Comparison of ENCODE assay signal across 20 cellular contexts in the genomic region with DNA sequence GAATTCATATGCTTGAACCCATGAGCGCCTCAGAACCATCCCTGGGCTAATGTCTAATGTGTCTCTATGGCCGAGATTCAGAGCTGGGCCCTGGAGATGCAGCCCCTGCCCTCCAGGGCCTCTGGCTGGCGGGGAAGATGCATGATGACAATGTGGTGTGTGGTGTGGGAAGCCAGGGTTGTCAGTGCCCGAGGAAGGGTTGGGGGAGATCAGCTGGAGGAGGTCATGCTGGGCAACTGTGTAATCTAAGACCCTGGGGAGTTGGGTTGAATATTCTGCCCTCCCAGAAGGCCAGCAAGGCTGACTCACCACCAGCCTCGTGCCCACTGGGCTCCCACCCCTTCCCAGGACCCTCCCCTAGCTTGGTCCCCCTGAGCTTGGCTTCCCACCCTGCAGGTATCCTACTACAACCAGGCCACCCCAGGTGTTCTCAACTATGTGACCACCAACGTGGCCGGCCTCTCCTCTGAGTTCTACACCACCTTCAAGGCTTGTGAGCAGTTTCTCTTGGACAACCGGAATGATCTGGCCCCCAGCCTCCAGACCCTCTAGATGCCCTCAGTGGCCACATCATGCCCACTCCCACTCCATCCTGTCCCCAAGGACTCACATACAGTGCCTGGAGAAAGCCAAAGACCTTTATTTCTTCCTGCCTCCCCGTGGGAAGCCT. TPM values are rescaled to one million over a fixed set of nuclear protein-coding genes. Genes with fewer than 3 reads are reported as not detected.
"Had no signal": no experiment of that assay in that cellular context is flagged by ENCODE, and none has a peak within 500 bp of the region (broad histone marks: within the 10 kb centered on the region; RNA-seq: fewer than 3 reads in every experiment).

No MANE protein-coding gene starts in this region.

- ATAC-seq: activated CD4-positive, alpha-beta T cell treated with anti-CD3 and anti-CD28 coated beads for 36 hours; body of pancreas; naive thymus-derived CD4-positive, alpha-beta T cell; stimulated activated naive CD8-positive, alpha-beta T cell treated with anti-CD3 and anti-CD28 coated beads, Interleukin-15, Interleukin-2, amounts not matched to agents 100 U/mL and 50 U/mL, for 24 hours had no signal

- H3K27me3 ChIP-seq: body of pancreas, colonic mucosa, vagina had no signal

- H3K27ac Mint-ChIP-seq: activated CD4-positive, alpha-beta T cell treated with anti-CD3 and anti-CD28 coated beads for 36 hours; activated naive CD8-positive, alpha-beta T cell treated with anti-CD3 and anti-CD28 coated beads for 36 hours; activated T-helper 1 cell treated with anti-CD3 and anti-CD28 coated beads, Interleukin-12 subunit alpha, Interleukin-12 subunit beta, Interleukin-2, Interleukin-4 antibody, amounts not matched to agents 30 ng/mL and 10 ng/mL and 1 ng/mL, durations not matched to agents 14 hours and 24 hours and 36 hours had no signal

- H3K4me3 Mint-ChIP-seq: activated CD4-positive, alpha-beta T cell treated with anti-CD3 and anti-CD28 coated beads for 36 hours; activated naive CD8-positive, alpha-beta T cell treated with anti-CD3 and anti-CD28 coated beads for 36 hours; activated T-helper 1 cell treated with anti-CD3 and anti-CD28 coated beads, Interleukin-12 subunit alpha, Interleukin-12 subunit beta, Interleukin-2, Interleukin-4 antibody, amounts not matched to agents 30 ng/mL and 10 ng/mL and 1 ng/mL, durations not matched to agents 14 hours and 24 hours and 36 hours; central memory CD8-positive, alpha-beta T cell; naive thymus-derived CD4-positive, alpha-beta T cell had no signal

- H3K4me1 ChIP-seq: body of pancreas, left ventricle myocardium inferior, vagina had no signal

- H3K4me3 ChIP-seq: body of pancreas, colonic mucosa, left ventricle myocardium inferior, vagina had no signal

- H3K27me3 Mint-ChIP-seq: activated CD4-positive, alpha-beta T cell treated with anti-CD3 and anti-CD28 coated beads for 36 hours; activated naive CD8-positive, alpha-beta T cell treated with anti-CD3 and anti-CD28 coated beads for 36 hours; naive thymus-derived CD4-positive, alpha-beta T cell had no signal

- H3K9me3 ChIP-seq: body of pancreas, colonic mucosa, left ventricle myocardium inferior, vagina had no signal

- H3K36me3 ChIP-seq: colonic mucosa, vagina had no signal

- DNase-seq: activated CD4-positive, alpha-beta T cell treated with anti-CD3 and anti-CD28 coated beads for 36 hours; activated CD4-positive, alpha-beta T cell treated with anti-CD3 and anti-CD28 coated beads, Interleukin-2, amount 50 U/mL, for 48 hours; activated gamma-delta T cell treated with Interleukin-2 at 50 U/mL for 16 hours; activated naive CD8-positive, alpha-beta T cell treated with anti-CD3 and anti-CD28 coated beads for 36 hours; amniotic stem cell; body of pancreas; colonic mucosa; left ventricle myocardium inferior; naive thymus-derived CD4-positive, alpha-beta T cell; stimulated activated CD4-positive, alpha-beta T cell treated with anti-CD3 and anti-CD28 coated beads, Interleukin-2, amount 100 ng/mL, for 24 hours; stimulated activated naive CD8-positive, alpha-beta T cell treated with anti-CD3 and anti-CD28 coated beads, Interleukin-15, Interleukin-2, amounts not matched to agents 100 U/mL and 50 U/mL, for 24 hours; trophoblast cell had no signal

- H3K27ac ChIP-seq: body of pancreas, colonic mucosa, left ventricle myocardium inferior, vagina had no signal

- H3K36me3 Mint-ChIP-seq: activated naive CD8-positive, alpha-beta T cell treated with anti-CD3 and anti-CD28 coated beads for 36 hours; naive thymus-derived CD4-positive, alpha-beta T cell had no signal

- H3K9me3 Mint-ChIP-seq: activated naive CD8-positive, alpha-beta T cell treated with anti-CD3 and anti-CD28 coated beads for 36 hours; activated T-helper 1 cell treated with anti-CD3 and anti-CD28 coated beads, Interleukin-12 subunit alpha, Interleukin-12 subunit beta, Interleukin-2, Interleukin-4 antibody, amounts not matched to agents 30 ng/mL and 10 ng/mL and 1 ng/mL, durations not matched to agents 14 hours and 24 hours and 36 hours; central memory CD8-positive, alpha-beta T cell; naive thymus-derived CD4-positive, alpha-beta T cell had no signal

RNA-seq across cellular contexts. Expression of gene FAM151A, which starts 14.6 kb away (rescaled TPM):
- total RNA-seq: activated CD4-positive, alpha-beta T cell treated with anti-CD3 and anti-CD28 coated beads for 36 hours; activated naive CD8-positive, alpha-beta T cell treated with anti-CD3 and anti-CD28 coated beads for 36 hours; activated T-helper 1 cell treated with anti-CD3 and anti-CD28 coated beads, Interleukin-12 subunit alpha, Interleukin-12 subunit beta, Interleukin-2, Interleukin-4 antibody, amounts not matched to agents 30 ng/mL and 10 ng/mL and 1 ng/mL, durations not matched to agents 14 hours and 24 hours and 36 hours; body of pancreas; frontal cortex; kidney epithelial cell; mononuclear cell; naive thymus-derived CD4-positive, alpha-beta T cell; renal cortical epithelial cell; T-helper 2 cell treated with Interferon-gamma antibody and Interleukin-4, amounts not matched to agents 100 ng/mL and 5 ng/mL, for 36 hours; vagina had no signal
- polyA plus RNA-seq: naive thymus-derived CD4-positive, alpha-beta T cell had no signal

RNA-seq across cellular contexts. Expression of gene MROH7, which starts 32.9 kb away (rescaled TPM):
- total RNA-seq: activated T-helper 1 cell treated with anti-CD3 and anti-CD28 coated beads, Interleukin-12 subunit alpha, Interleukin-12 subunit beta, Interleukin-2, Interleukin-4 antibody, amounts not matched to agents 30 ng/mL and 10 ng/mL and 1 ng/mL, durations not matched to agents 14 hours and 24 hours and 36 hours; kidney epithelial cell; renal cortical epithelial cell had no signal
- polyA plus RNA-seq: naive thymus-derived CD4-positive, alpha-beta T cell had no signal
